Comparison of ENCODE assay signal across 1 cellular context in genomic region chr15:77825546-77825945, GRCh38.
TF ChIP-seq lines count a peak whose summit lies in the region.

No MANE protein-coding gene starts in this region.

TF ChIP-seq in H1, 55 proteins besides CTCF, POLR2A, EP300 and RAD21 (continued from another document):
- TF ChIP-seq GABPA (IDR thresholded peaks at IDR 0.05; ENCODE audit: borderline replicate concordance, insufficient read depth, low read length) (no peak), MAFK (IDR thresholded peaks at IDR 0.05; ENCODE audit: low read depth, low read length) (no peak), SAP30 (IDR thresholded peaks at IDR 0.05; ENCODE audit: insufficient read depth, insufficient replicate concordance, low read length) (no peak), MAX (IDR thresholded peaks at IDR 0.05) (no peak), KDM1A (IDR thresholded peaks at IDR 0.05; ENCODE audit: borderline replicate concordance, low read length) (no peak), HDAC2 (IDR thresholded peaks at IDR 0.05; ENCODE audit: borderline replicate concordance in 1 of 2, low read depth in 2 of 2, low read length in 2 of 2) (no peak), ATF2 (IDR thresholded peaks at IDR 0.05; ENCODE audit: low read length) (no peak), FOSL1 (IDR thresholded peaks at IDR 0.05; ENCODE audit: insufficient read depth, low read depth, low read length) (no peak), KDM4A (IDR thresholded peaks at IDR 0.05; ENCODE audit: low read depth, low read length, severe bottlenecking) (no peak), ASH2L (IDR thresholded peaks at IDR 0.05; ENCODE audit: low read length) (no peak), TAF1 (IDR thresholded peaks at IDR 0.05; ENCODE audit: low read depth, low read length) (no peak), GTF2F1 (IDR thresholded peaks at IDR 0.05; ENCODE audit: borderline replicate concordance, low read depth, low read length) (no peak), JUND (IDR thresholded peaks at IDR 0.05; ENCODE audit: low read length) (no peak), E2F6 (IDR thresholded peaks at IDR 0.05) (no peak), SP4 (IDR thresholded peaks at IDR 0.05; ENCODE audit: low read length) (no peak), POU5F1 (IDR thresholded peaks at IDR 0.05; ENCODE audit: low read depth, low read length) (no peak), EGR1 (IDR thresholded peaks at IDR 0.05; ENCODE audit: borderline replicate concordance, low read depth, low read length) (no peak)
